Comparison of ENCODE assay signal across 20 cellular contexts in the genomic region with DNA sequence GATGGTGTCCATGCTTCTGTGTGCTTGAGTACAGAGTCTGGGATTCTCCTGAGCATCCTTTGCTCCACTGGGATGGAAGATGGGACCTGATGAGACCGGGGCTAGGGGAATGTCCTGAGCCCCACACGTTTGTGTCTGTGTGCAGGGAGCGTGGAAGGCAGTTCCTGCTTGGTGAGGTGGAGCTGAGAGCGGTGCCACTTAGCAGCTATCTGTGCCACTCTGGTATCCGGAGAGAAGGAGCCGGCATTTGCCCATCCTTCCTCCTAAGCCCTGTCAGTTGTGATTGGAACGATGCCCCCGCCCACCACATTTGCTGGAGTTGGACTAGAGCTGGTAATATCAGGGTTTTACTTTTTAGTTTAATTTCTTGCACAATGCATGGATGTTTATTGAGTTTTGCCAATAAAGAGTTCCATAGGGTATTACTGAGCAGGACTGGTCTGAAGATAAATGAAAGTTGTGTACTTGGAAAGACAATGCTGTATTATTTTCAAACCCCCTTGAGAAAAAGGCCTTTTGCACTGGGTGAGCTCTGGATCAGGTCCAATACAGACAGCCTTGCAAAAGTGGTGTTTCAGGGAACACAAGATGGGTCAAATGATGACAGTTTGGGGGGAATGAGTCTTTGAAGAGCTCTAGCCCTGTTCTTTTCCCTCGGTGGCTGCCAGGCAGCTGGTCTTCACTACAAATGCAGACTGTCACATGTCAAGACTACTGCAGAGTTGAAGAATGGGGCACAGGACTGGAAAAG.
DNase-seq lines count a peak whose midpoint lies in the region; ATAC-seq and TF ChIP-seq lines count a peak whose summit lies in the region.
"Had no signal": no experiment of that assay in that cellular context is flagged by ENCODE, and none has a peak within 500 bp of the region (broad histone marks: within the 10 kb centered on the region; RNA-seq: fewer than 3 reads in every experiment).

No MANE protein-coding gene starts in this region.

- H3K4me3 Mint-ChIP-seq in osteocyte (ENCODE audit: unreplicated experiment), result no peak overlapping the region
- H3K4me3 Mint-ChIP-seq: CD4-positive, alpha-beta T cell; nephron had no signal

- peak; percentile 10 for DNase-seq in activated CD8-positive, alpha-beta memory T cell treated with anti-CD3 and anti-CD28 coated beads, Interleukin-2, amount 50 U/mL, for 48 hours
- no peak for DNase-seq in activated CD8-positive, alpha-beta memory T cell treated with anti-CD3 and anti-CD28 coated beads for 24 hours
- DNase-seq in esophagus muscularis mucosa (ENCODE audit: extremely low spot score) (peak; percentile 80), osteocyte (ENCODE audit: extremely low spot score, unreplicated experiment) (peak; percentile 71), mucosa of descending colon (no peak), DMS114 treated with DMSO at 0.1 percent for 48 hours (lab: John Stamatoyannopoulos, UW; ENCODE audit: unreplicated experiment) (no peak)
- DNase-seq: activated CD4-positive, alpha-beta T cell treated with anti-CD3 and anti-CD28 coated beads for 4 hours; activated naive CD4-positive, alpha-beta T cell treated with Interleukin-2 at 50 U/mL for 16 hours; CD4-positive, alpha-beta T cell; esophagus squamous epithelium; MV-4-11; right cardiac atrium; stimulated activated CD4-positive, alpha-beta T cell treated with anti-CD3 and anti-CD28 coated beads, Interleukin-12 subunit alpha, Interleukin-12 subunit beta, amount 100 ng/mL, for 4 hours; stimulated activated CD4-positive, alpha-beta T cell treated with anti-CD3 and anti-CD28 coated beads, Interleukin-4, amount 100 ng/mL, for 1 hour; T-helper 2 cell had no signal

- TF ChIP-seq EP300 in esophagus muscularis mucosa (IDR thresholded peaks at IDR 0.05), result no peak

- H3K27ac Mint-ChIP-seq in osteocyte (ENCODE audit: unreplicated experiment), result no peak overlapping the region
- H3K27ac Mint-ChIP-seq: CD4-positive, alpha-beta T cell; nephron had no signal

- H3K4me3 ChIP-seq in esophagus muscularis mucosa (no peak overlapping the region), mucosa of descending colon (no peak overlapping the region)
- H3K4me3 ChIP-seq: adrenal gland, esophagus squamous epithelium had no signal

- no peaks in the 10 kb centered on the region for H3K36me3 Mint-ChIP-seq in osteocyte (ENCODE audit: unreplicated experiment)

- 83% methylated on average over 9 of the region's 9 CpGs for WGBS in esophagus muscularis mucosa

- H3K36me3 ChIP-seq in esophagus muscularis mucosa, result no peaks in the 10 kb centered on the region
- no peaks in the 10 kb centered on the region for H3K36me3 ChIP-seq in mucosa of descending colon (ENCODE audit: low read depth)
- H3K36me3 ChIP-seq: adrenal gland, esophagus squamous epithelium had no signal

- H3K27me3 Mint-ChIP-seq in osteocyte (ENCODE audit: unreplicated experiment), result no peaks in the 10 kb centered on the region

- H3K27me3 ChIP-seq in esophagus muscularis mucosa, result peaks cover 0 to 26% (median 0%) of the 10 kb centered on the region in 4 donors
- H3K27me3 ChIP-seq: adrenal gland, esophagus squamous epithelium had no signal

- intact Hi-C loops in esophagus muscularis mucosa (cut with DNase I) (no loop called here), mucosa of descending colon (cut with DNase I, micrococcal nuclease) (no loop called here)

- no peak for TF ChIP-seq POLR2A in esophagus muscularis mucosa (IDR thresholded peaks at IDR 0.05; ENCODE audit: low read depth)

- no peaks in the 10 kb centered on the region for H3K4me1 Mint-ChIP-seq in osteocyte (ENCODE audit: unreplicated experiment)

- H3K9me3 ChIP-seq in esophagus muscularis mucosa (peaks cover 0 to 16% (median 7%) of the 10 kb centered on the region in 4 donors), mucosa of descending colon (peaks cover 6% of the 10 kb centered on the region)

- TF ChIP-seq CTCF in esophagus muscularis mucosa (IDR thresholded peaks at IDR 0.05) (no peak), osteocyte (IDR thresholded peaks at IDR 0.05) (no peak), mucosa of descending colon (IDR thresholded peaks at IDR 0.05) (no peak)

- H3K9me3 Mint-ChIP-seq in osteocyte (ENCODE audit: unreplicated experiment), result peaks cover 27% of the 10 kb centered on the region

- H3K27ac ChIP-seq in esophagus muscularis mucosa (replicated peaks in 1 of 4), result no peak overlapping the region
- H3K27ac ChIP-seq: adrenal gland, esophagus squamous epithelium, RWPE1 had no signal

- H3K4me1 ChIP-seq in esophagus muscularis mucosa (no peaks in the 10 kb centered on the region), mucosa of descending colon (ENCODE audit: low read depth) (no peaks in the 10 kb centered on the region)
- H3K4me1 ChIP-seq: adrenal gland, esophagus squamous epithelium had no signal

- no peak for ATAC-seq in mucosa of descending colon
- ATAC-seq in GM21528 (IDR thresholded peaks at IDR 0.05; ENCODE audit: low FRiP score, unreplicated experiment), result no peak
- ATAC-seq in HG03045 (IDR thresholded peaks at IDR 0.05; ENCODE audit: unreplicated experiment), result no peak
- ATAC-seq: right cardiac atrium had no signal

Comparison
In these comparisons a context has a peak if more than half of its experiments do, and no peak if none do; other contexts are left out.
1. DNase-seq: peak in activated CD8-positive, alpha-beta memory T cell treated with anti-CD3 and anti-CD28 coated beads, Interleukin-2, amount 50 U/mL, for 48 hours (single experiment), esophagus muscularis mucosa (single experiment) and osteocyte (single experiment); none in activated CD8-positive, alpha-beta memory T cell treated with anti-CD3 and anti-CD28 coated beads for 24 hours (single experiment), mucosa of descending colon (0 of 3) and DMS114 treated with DMSO at 0.1 percent for 48 hours (single experiment).